ENCODE assay signal across 22 cellular contexts in genomic region chr11:59607703-59608454, GRCh38. TPM values are rescaled to one million over a fixed set of nuclear protein-coding genes. Genes with fewer than 3 reads are reported as not detected.
DNase-seq lines count a peak whose midpoint lies in the region; ATAC-seq and TF ChIP-seq lines count a peak whose summit lies in the region.
"Had no signal": no experiment of that assay in that cellular context is flagged by ENCODE, and none has a peak within 500 bp of the region (broad histone marks: within the 10 kb centered on the region; RNA-seq: fewer than 3 reads in every experiment).

No MANE protein-coding gene starts in this region.

- dilution Hi-C loops in IMR-90 (cut with HindIII; ENCODE audit: low sequenced_read_pairs, unreplicated experiment), result no loop called here

- peaks cover 3 to 41% of the 10 kb centered on the region in 2 donors for H3K36me3 Mint-ChIP-seq in activated T-cell treated with anti-CD3 and anti-CD28 coated beads, Interleukin-2, amount 50 U/mL, for 72 hours (ENCODE audit: insufficient read depth in 2 of 2)
- peaks cover 53% of the 10 kb centered on the region for H3K36me3 Mint-ChIP-seq in activated T-cell treated with anti-CD3 and anti-CD28 coated beads, Interleukin-2, amount 50 U/mL, for 4 hours (ENCODE audit: insufficient read depth)
- peaks cover 56% of the 10 kb centered on the region for H3K36me3 Mint-ChIP-seq in nephron progenitor cell (ENCODE audit: low read depth)

- H3K56ac ChIP-seq in IMR-90 (ENCODE audit: extremely low read depth, insufficient read depth, low read length), result no peak overlapping the region

- ATAC-seq in activated T-cell treated with anti-CD3 and anti-CD28 coated beads, Interleukin-2, amount 50 U/mL, for 72 hours (replicated peaks in 1 of 2), result no peak
- ATAC-seq in activated T-cell treated with anti-CD3 and anti-CD28 coated beads, Interleukin-2, amount 50 U/mL, for 4 hours, result no peak
- ATAC-seq in IMR-90 (ENCODE audit: low read depth) (no peak), GM18861 (IDR thresholded peaks at IDR 0.05; ENCODE audit: unreplicated experiment) (no peak), GM19455 (IDR thresholded peaks at IDR 0.05; ENCODE audit: unreplicated experiment) (no peak), GM18502 (IDR thresholded peaks at IDR 0.05; ENCODE audit: poor library complexity, unreplicated experiment) (no peak)
- ATAC-seq: GM12878, HCT116 had no signal

- H3K4me1 ChIP-seq in IMR-90 (ENCODE audit: control insufficient read depth, insufficient read depth, low read length), result peaks cover 4% of the 10 kb centered on the region

- no peak overlapping the region for H2AFZ ChIP-seq in IMR-90 (replicated peaks; ENCODE audit: low read length, poor library complexity)

- H3K4me1 Mint-ChIP-seq in activated T-cell treated with anti-CD3 and anti-CD28 coated beads, Interleukin-2, amount 50 U/mL, for 72 hours (ENCODE audit: low read depth), result peaks cover 27% of the 10 kb centered on the region
- H3K4me1 Mint-ChIP-seq in activated T-cell treated with anti-CD3 and anti-CD28 coated beads, Interleukin-2, amount 50 U/mL, for 4 hours (ENCODE audit: low read depth), result peaks cover 39% of the 10 kb centered on the region
- H3K4me1 Mint-ChIP-seq in nephron progenitor cell, result peaks cover 10% of the 10 kb centered on the region

- peaks cover 28 to 53% of the 10 kb centered on the region in 2 experiments for H3K79me1 ChIP-seq in IMR-90 (ENCODE audit: low read depth in 1 of 2, low read length in 2 of 2)

- peaks cover 10% of the 10 kb centered on the region for H3K9me1 ChIP-seq in IMR-90 (ENCODE audit: insufficient read depth, low read length)

- H3K4me2 ChIP-seq in IMR-90 (ENCODE audit: low read depth, low read length), result no peak overlapping the region
- H3K4me2 ChIP-seq: BLaER1 treated with 17β-estradiol and CSF1 and Interleukin-3, amounts not matched to agents 10 nM and 100 nM had no signal

- H3K4me3 Mint-ChIP-seq in activated T-cell treated with anti-CD3 and anti-CD28 coated beads, Interleukin-2, amount 50 U/mL, for 72 hours, result no peak overlapping the region
- no peak overlapping the region for H3K4me3 Mint-ChIP-seq in activated T-cell treated with anti-CD3 and anti-CD28 coated beads, Interleukin-2, amount 50 U/mL, for 4 hours
- H3K4me3 Mint-ChIP-seq in nephron progenitor cell, result no peak overlapping the region
- H3K4me3 Mint-ChIP-seq: B cell; CD4-positive, CD25-positive, alpha-beta regulatory T cell; CD8-positive, alpha-beta memory T cell; HFFc6 had no signal

- BruUV-seq in IMR-90 (replicated peaks; lab: Mats Ljungman, UMichigan), result no TSS peak

- TF ChIP-seq RAD21 in IMR-90 (IDR thresholded peaks at IDR 0.05; ENCODE audit: low read length), result no peak

- H2BK5ac ChIP-seq in IMR-90 (ENCODE audit: low read depth, low read length, poor library complexity, severe bottlenecking), result no peak overlapping the region

- no peak for DNase-seq in activated T-cell treated with anti-CD3 and anti-CD28 coated beads, Interleukin-2, amount 50 U/mL, for 72 hours
- DNase-seq in activated T-cell treated with anti-CD3 and anti-CD28 coated beads, Interleukin-2, amount 50 U/mL, for 4 hours, result no peak
- DNase-seq in IMR-90, result no peak
- DNase-seq in nephron progenitor cell, result no peak
- DNase-seq: 8988T; CD4-positive, CD25-positive, alpha-beta regulatory T cell; CD8-positive, alpha-beta memory T cell; COR-L47; DMS 273 treated with DMSO at 0.1 percent for 48 hours; DMS53; DND-41; EL; GOT3; H7; HFFc6 had no signal

- H2BK15ac ChIP-seq in IMR-90 (ENCODE audit: low read depth, low read length), result no peak overlapping the region

- H3K27ac Mint-ChIP-seq in activated T-cell treated with anti-CD3 and anti-CD28 coated beads, Interleukin-2, amount 50 U/mL, for 72 hours, result peak overlapping the region; percentile 61
- peak overlapping the region; percentile 62 for H3K27ac Mint-ChIP-seq in nephron progenitor cell
- H3K27ac Mint-ChIP-seq: B cell; CD8-positive, alpha-beta memory T cell had no signal

- peaks cover 30% of the 10 kb centered on the region for H4K20me1 ChIP-seq in IMR-90 (ENCODE audit: insufficient read depth, low read length)

- no peak overlapping the region for H3K27ac ChIP-seq in IMR-90 (ENCODE audit: insufficient read depth, low read length)
- H3K27ac ChIP-seq: BLaER1 treated with 17β-estradiol and CSF1 and Interleukin-3, amounts not matched to agents 10 nM and 100 nM had no signal

- peaks cover 50% of the 10 kb centered on the region for H3K36me3 ChIP-seq in IMR-90 (ENCODE audit: control insufficient read depth, insufficient read depth, low read length)

- H3K14ac ChIP-seq in IMR-90 (replicated peaks; ENCODE audit: low read depth, low read length), result no peak overlapping the region

- H3K18ac ChIP-seq in IMR-90 (ENCODE audit: low read depth, low read length), result no peak overlapping the region

- no peak overlapping the region for H3K4me3 ChIP-seq in IMR-90 (ENCODE audit: insufficient read depth, low read depth, low read length)
- H3K4me3 ChIP-seq: BLaER1 treated with 17β-estradiol and CSF1 and Interleukin-3, amounts not matched to agents 10 nM and 100 nM; GM12878 had no signal

- no peak overlapping the region for H2BK120ac ChIP-seq in IMR-90 (ENCODE audit: low read depth, low read length)

- H3K23ac ChIP-seq in IMR-90 (ENCODE audit: low read depth, low read length), result no peak overlapping the region

- no peak overlapping the region for H2AK9ac ChIP-seq in IMR-90 (replicated peaks; ENCODE audit: low read depth, low read length, poor library complexity)

- H3K9me3 ChIP-seq in IMR-90 (ENCODE audit: control insufficient read depth, insufficient read depth, low read length), result no peaks in the 10 kb centered on the region
- H3K9me3 ChIP-seq: BLaER1 treated with 17β-estradiol and CSF1 and Interleukin-3, amounts not matched to agents 10 nM and 100 nM had no signal

- H4K91ac ChIP-seq in IMR-90 (ENCODE audit: insufficient read depth, low read depth, low read length), result no peak overlapping the region

- POLR2A ChIA-PET in IMR-90 (lab: Charles Lee; ENCODE audit: unreplicated experiment), result no interaction called here

- no peaks in the 10 kb centered on the region for H3K9me3 Mint-ChIP-seq in activated T-cell treated with anti-CD3 and anti-CD28 coated beads, Interleukin-2, amount 50 U/mL, for 72 hours
- no peaks in the 10 kb centered on the region for H3K9me3 Mint-ChIP-seq in activated T-cell treated with anti-CD3 and anti-CD28 coated beads, Interleukin-2, amount 50 U/mL, for 4 hours
- H3K9me3 Mint-ChIP-seq in nephron progenitor cell, result no peaks in the 10 kb centered on the region
- H3K9me3 Mint-ChIP-seq: CD4-positive, CD25-positive, alpha-beta regulatory T cell; CD8-positive, alpha-beta memory T cell; HFFc6 had no signal

- in situ Hi-C loops in IMR-90 (cut with MboI; ENCODE audit: low sequenced_read_pairs), result loop anchor here (25.0 kb wide), 1 partner anchor 1704 kb away; no protein-coding TSS in a partner anchor

- no peak overlapping the region for H4K8ac ChIP-seq in IMR-90 (ENCODE audit: low read depth in 2 of 2, low read length in 2 of 2)

- no peak overlapping the region for H2AK5ac ChIP-seq in IMR-90 (ENCODE audit: low read depth, low read length)

- no peaks in the 10 kb centered on the region for H3K27me3 ChIP-seq in IMR-90 (ENCODE audit: control insufficient read depth, insufficient read depth, low read length)
- H3K27me3 ChIP-seq: BLaER1 treated with 17β-estradiol and CSF1 and Interleukin-3, amounts not matched to agents 10 nM and 100 nM had no signal

- no peak overlapping the region for H4K5ac ChIP-seq in IMR-90 (ENCODE audit: low read depth, low read length)

- CTCF ChIA-PET in IMR-90 (lab: Yijun Ruan, JAX), result no interaction called here

- H3K27me3 Mint-ChIP-seq in activated T-cell treated with anti-CD3 and anti-CD28 coated beads, Interleukin-2, amount 50 U/mL, for 72 hours (ENCODE audit: low read depth), result no peaks in the 10 kb centered on the region
- no peaks in the 10 kb centered on the region for H3K27me3 Mint-ChIP-seq in activated T-cell treated with anti-CD3 and anti-CD28 coated beads, Interleukin-2, amount 50 U/mL, for 4 hours (ENCODE audit: low read depth)
- no peaks in the 10 kb centered on the region for H3K27me3 Mint-ChIP-seq in nephron progenitor cell (ENCODE audit: low read depth, poor library complexity)
- H3K27me3 Mint-ChIP-seq: B cell; CD4-positive, CD25-positive, alpha-beta regulatory T cell; CD8-positive, alpha-beta memory T cell had no signal

- TF ChIP-seq CTCF in IMR-90 (conservative IDR thresholded peaks at IDR 0.05; ENCODE audit: low read depth, low read length) (no peak), nephron progenitor cell (IDR thresholded peaks at IDR 0.05) (no peak)

- H3K4ac ChIP-seq in IMR-90 (ENCODE audit: low read depth, low read length), result no peak overlapping the region

- no CpG with 5 or more reads among the region's 6 CpGs for WGBS in IMR-90 (ENCODE audit: extremely low coverage in 2 of 2, insufficient read length in 1 of 2), 2 experiments

- no peak overlapping the region for H2BK20ac ChIP-seq in IMR-90 (ENCODE audit: low read depth, low read length)

- TF ChIP-seq POLR2A in IMR-90 (IDR thresholded peaks at IDR 0.05; ENCODE audit: low read depth, low read length), result no peak

- intact Hi-C loops in IMR-90 (cut with micrococcal nuclease), result loop anchor here (2.0 kb wide), 1 partner anchor 45 kb away; no protein-coding TSS in a partner anchor

- no peak overlapping the region for H3K9ac ChIP-seq in IMR-90 (ENCODE audit: low read depth, low read length)
- H3K9ac ChIP-seq: BLaER1 treated with 17β-estradiol and CSF1 and Interleukin-3, amounts not matched to agents 10 nM and 100 nM had no signal

TF ChIP-seq in IMR-90, 13 proteins besides CTCF, POLR2A, EP300 and RAD21:
- TF ChIP-seq MAFK (IDR thresholded peaks at IDR 0.05; ENCODE audit: low read depth, low read length) (peak; percentile 47), USF2 (IDR thresholded peaks at IDR 0.05; ENCODE audit: low read depth, low read length) (no peak), CHD1 (IDR thresholded peaks at IDR 0.05; ENCODE audit: low read depth, low read length) (no peak)

RNA-seq across cellular contexts. Expression of gene OSBP, which starts 7.7 kb away (rescaled TPM):
- total RNA-seq in activated T-cell treated with anti-CD3 and anti-CD28 coated beads, Interleukin-2, amount 50 U/mL, for 72 hours, result 10 to 100 TPM; 61.9 to 67.4 TPM
- 10 to 100 TPM; 32.5 to 39.4 (median 35.4) TPM for total RNA-seq in activated T-cell treated with anti-CD3 and anti-CD28 coated beads, Interleukin-2, amount 50 U/mL, for 4 hours
- total RNA-seq in IMR-90 (2012; rRNA removed), result 27.2 and 27.4 TPM in 2 replicates
- 15.4 and 22.1 TPM in 2 replicates for polyA plus RNA-seq in IMR-90 (2012; rRNA removed)
- polyA plus RNA-seq in IMR-90 (2012; cell fraction: cytosol; rRNA removed), result 5.8 and 8.5 TPM in 2 replicates
- polyA plus RNA-seq in IMR-90 (2012; cell fraction: nucleus; rRNA removed; ENCODE audit: low replicate concordance), result 5.2 and 32.2 TPM in 2 replicates
